ENCODE assay signal across 1 cellular context in the genomic region with DNA sequence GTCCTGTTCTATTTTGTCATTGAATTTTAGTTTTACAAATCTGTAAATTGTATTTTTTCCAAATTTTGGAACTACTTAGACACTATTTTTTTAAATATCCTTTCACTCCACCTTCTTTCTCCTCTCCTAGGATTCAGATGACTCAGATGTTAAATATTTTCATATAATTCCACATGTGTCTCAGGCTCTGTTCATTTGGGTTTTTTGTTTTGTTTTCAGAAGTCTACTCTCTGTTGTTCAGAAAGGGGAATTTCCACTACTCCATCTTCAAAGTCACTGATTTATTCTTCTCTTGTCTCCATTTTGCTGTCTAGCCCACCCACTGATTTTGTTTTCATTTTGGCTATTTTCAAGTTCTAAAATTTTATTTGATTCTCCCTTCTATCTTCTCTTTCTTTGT.
TF ChIP-seq lines count a peak whose summit lies in the region.

No MANE protein-coding gene starts in this region.

TF ChIP-seq in SK-N-SH, 30 proteins besides CTCF, POLR2A, EP300 and RAD21 (continued from another document):
- TF ChIP-seq SIN3A (IDR thresholded peaks at IDR 0.05; ENCODE audit: borderline replicate concordance, low read depth, low read length): no peak
- TF ChIP-seq NRF1 (IDR thresholded peaks at IDR 0.05; ENCODE audit: low read depth, low read length): no peak
- no peak for TF ChIP-seq NFIC (IDR thresholded peaks at IDR 0.05; ENCODE audit: borderline replicate concordance)
- TF ChIP-seq RCOR1 (IDR thresholded peaks at IDR 0.05; ENCODE audit: low read length): no peak
- TF ChIP-seq FOSL2 (IDR thresholded peaks at IDR 0.05; ENCODE audit: borderline replicate concordance, low read depth): peak; percentile 64; the same call in 1 of the 2 replicates
- TF ChIP-seq CHD2 (IDR thresholded peaks at IDR 0.05; ENCODE audit: low read length, partially characterized antibody): no peak
- no peak for TF ChIP-seq RFX5 (IDR thresholded peaks at IDR 0.05; ENCODE audit: low read length)
- TF ChIP-seq MXI1 (IDR thresholded peaks at IDR 0.05; ENCODE audit: low read depth, low read length): no peak
- peak; percentile 38 for TF ChIP-seq TCF12 (IDR thresholded peaks at IDR 0.05)
- no peak for TF ChIP-seq ELF1 (IDR thresholded peaks at IDR 0.05)
- TF ChIP-seq, protein P1, sequence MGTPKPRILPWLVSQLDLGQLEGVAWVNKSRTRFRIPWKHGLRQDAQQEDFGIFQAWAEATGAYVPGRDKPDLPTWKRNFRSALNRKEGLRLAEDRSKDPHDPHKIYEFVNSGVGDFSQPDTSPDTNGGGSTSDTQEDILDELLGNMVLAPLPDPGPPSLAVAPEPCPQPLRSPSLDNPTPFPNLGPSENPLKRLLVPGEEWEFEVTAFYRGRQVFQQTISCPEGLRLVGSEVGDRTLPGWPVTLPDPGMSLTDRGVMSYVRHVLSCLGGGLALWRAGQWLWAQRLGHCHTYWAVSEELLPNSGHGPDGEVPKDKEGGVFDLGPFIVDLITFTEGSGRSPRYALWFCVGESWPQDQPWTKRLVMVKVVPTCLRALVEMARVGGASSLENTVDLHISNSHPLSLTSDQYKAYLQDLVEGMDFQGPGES (IDR thresholded peaks at IDR 0.05; ENCODE audit: low read depth, low read length): no peak
- no peak for TF ChIP-seq GATA2 (CRISPR knock-in tag; IDR thresholded peaks at IDR 0.05)
- TF ChIP-seq MEF2A (IDR thresholded peaks at IDR 0.05; ENCODE audit: borderline replicate concordance, low read depth): no peak
- TF ChIP-seq, protein P2, sequence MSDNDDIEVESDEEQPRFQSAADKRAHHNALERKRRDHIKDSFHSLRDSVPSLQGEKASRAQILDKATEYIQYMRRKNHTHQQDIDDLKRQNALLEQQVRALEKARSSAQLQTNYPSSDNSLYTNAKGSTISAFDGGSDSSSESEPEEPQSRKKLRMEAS (IDR thresholded peaks at IDR 0.05; ENCODE audit: low read depth): no peak
- TF ChIP-seq JUND (IDR thresholded peaks at IDR 0.05): peak; percentile 35; the same call in 1 of the 2 replicates
